In the genomic region with DNA sequence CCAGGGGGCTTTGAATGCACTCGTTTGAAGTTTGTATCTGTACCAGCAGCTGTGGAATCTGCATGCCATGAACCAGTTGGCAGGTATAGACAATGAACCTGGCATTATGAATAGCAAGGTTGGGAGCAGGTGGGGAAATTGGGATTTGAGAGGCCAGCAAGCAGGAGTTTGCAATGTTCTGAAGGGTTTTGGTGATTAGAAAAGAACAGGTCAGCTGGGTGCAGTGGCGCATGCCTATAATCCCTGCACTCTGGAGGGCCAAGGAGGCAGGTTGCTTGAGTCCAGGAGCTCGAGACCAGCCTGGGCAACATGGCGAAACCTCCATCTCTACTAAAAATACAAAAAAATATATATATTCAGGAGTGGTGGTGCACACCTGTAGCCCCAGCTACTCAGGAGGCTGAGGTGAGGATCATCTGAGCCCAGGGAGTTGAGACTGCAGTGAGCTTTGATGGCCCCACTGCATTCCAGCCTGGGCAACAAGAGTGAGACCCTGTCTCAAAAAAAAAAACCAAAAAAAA, we compare ENCODE assay signal across 9 cellular contexts.
A peak's percentile ranks its signal among the peaks of the same experiment; 100 is the strongest.
DNase-seq lines count a peak whose midpoint lies in the region; ATAC-seq and TF ChIP-seq lines count a peak whose summit lies in the region.
"Had no signal": no experiment of that assay in that cellular context is flagged by ENCODE, and none has a peak within 500 bp of the region (broad histone marks: within the 10 kb centered on the region; RNA-seq: fewer than 3 reads in every experiment).

No MANE protein-coding gene starts in this region.

- no peaks in the 10 kb centered on the region for H3K9me3 Mint-ChIP-seq in CD8-positive, alpha-beta T cell
- H3K9me3 Mint-ChIP-seq in endodermal cell (peaks cover 2% of the 10 kb centered on the region), osteocyte (ENCODE audit: unreplicated experiment) (no peaks in the 10 kb centered on the region)
- H3K9me3 Mint-ChIP-seq: GM23338 had no signal

- no peaks in the 10 kb centered on the region for H3F3A ChIP-seq in SU-DHL-6 (ENCODE audit: insufficient read depth)

- ATAC-seq in CD8-positive, alpha-beta T cell = no peak
- ATAC-seq in mucosa of descending colon = no peak

- H3K27ac Mint-ChIP-seq in CD8-positive, alpha-beta T cell = peak overlapping the region; percentile 99
- H3K27ac Mint-ChIP-seq in endodermal cell (peak overlapping the region; percentile 63), osteocyte (ENCODE audit: unreplicated experiment) (peak overlapping the region; percentile 99)

- H3K4me1 ChIP-seq in CD8-positive, alpha-beta T cell (ENCODE audit: insufficient read depth, low read length) = peaks cover 48% of the 10 kb centered on the region
- H3K4me1 ChIP-seq in endodermal cell (ENCODE audit: control insufficient read depth, insufficient read depth, low read length) (no peaks in the 10 kb centered on the region), mucosa of descending colon (ENCODE audit: low read depth) (peaks cover 8% of the 10 kb centered on the region)

- H3K9ac ChIP-seq in SU-DHL-6 (ENCODE audit: low read length) (no peak overlapping the region; the same call in 1 of the 2 replicates), endodermal cell (ENCODE audit: extremely low read depth, low read length, poor library complexity, severe bottlenecking) (no peak overlapping the region)

- intact Hi-C loops in CD8-positive, alpha-beta T cell (cut with DNase I, micrococcal nuclease) = loop anchor here (1.0 kb wide), 2 partner anchors 37 to 38 kb away; no protein-coding TSS in a partner anchor
- intact Hi-C loops in mucosa of descending colon (cut with DNase I, micrococcal nuclease) = no loop called here

- TF ChIP-seq CTCF in CD8-positive, alpha-beta T cell (IDR thresholded peaks at IDR 0.05) = no peak
- TF ChIP-seq CTCF in SU-DHL-6 (IDR thresholded peaks at IDR 0.05; ENCODE audit: insufficient read depth, low read length, poor library complexity, severe bottlenecking) (no peak), endodermal cell (conservative IDR thresholded peaks at IDR 0.05) (no peak), osteocyte (IDR thresholded peaks at IDR 0.05) (no peak), mucosa of descending colon (IDR thresholded peaks at IDR 0.05) (no peak)

- 0 out of 2 replicates have a peak, but pooled peaks cover 3% of the 10 kb centered on the region for H3K79me2 ChIP-seq in SU-DHL-6 (ENCODE audit: insufficient read depth, low read length)

- H3K4me1 Mint-ChIP-seq in CD8-positive, alpha-beta T cell (ENCODE audit: low read depth) = peaks cover 59% of the 10 kb centered on the region
- H3K4me1 Mint-ChIP-seq in endodermal cell (peaks cover 12% of the 10 kb centered on the region), osteocyte (ENCODE audit: unreplicated experiment) (peaks cover 39% of the 10 kb centered on the region)

- H3K27me3 Mint-ChIP-seq in CD8-positive, alpha-beta T cell (ENCODE audit: low read depth) = no peaks in the 10 kb centered on the region
- H3K27me3 Mint-ChIP-seq in endodermal cell (ENCODE audit: insufficient read depth) = peaks cover 25% of the 10 kb centered on the region
- H3K27me3 Mint-ChIP-seq in osteocyte (ENCODE audit: unreplicated experiment) = no peaks in the 10 kb centered on the region

- no peaks in the 10 kb centered on the region for H3K9me3 ChIP-seq in CD8-positive, alpha-beta T cell (ENCODE audit: low read length)
- H3K9me3 ChIP-seq in SU-DHL-6 (ENCODE audit: insufficient read depth, low read length) (no peaks in the 10 kb centered on the region), endodermal cell (ENCODE audit: control insufficient read depth, low read length) (no peaks in the 10 kb centered on the region), mucosa of descending colon (no peaks in the 10 kb centered on the region)

- H3K36me3 ChIP-seq in CD8-positive, alpha-beta T cell (ENCODE audit: insufficient read depth, low read length) = peaks cover 30% of the 10 kb centered on the region
- H3K36me3 ChIP-seq in SU-DHL-6 (ENCODE audit: low read length) (no peaks in the 10 kb centered on the region), endodermal cell (ENCODE audit: control insufficient read depth, insufficient read depth, low read length) (no peaks in the 10 kb centered on the region), mucosa of descending colon (ENCODE audit: low read depth) (no peaks in the 10 kb centered on the region)

- peaks cover 30% of the 10 kb centered on the region for H3K36me3 Mint-ChIP-seq in CD8-positive, alpha-beta T cell
- H3K36me3 Mint-ChIP-seq in endodermal cell (ENCODE audit: low read depth) = no peaks in the 10 kb centered on the region
- peaks cover 16% of the 10 kb centered on the region for H3K36me3 Mint-ChIP-seq in osteocyte (ENCODE audit: unreplicated experiment)

- no peaks in the 10 kb centered on the region for H4K20me1 ChIP-seq in SU-DHL-6 (ENCODE audit: low read depth, low read length)

- H3K9me2 ChIP-seq in SU-DHL-6 (replicated peaks; ENCODE audit: insufficient read depth, low read length) = no peaks in the 10 kb centered on the region

- POLR2A ChIA-PET in CD8-positive, alpha-beta T cell (lab: Charles Lee) = interaction anchor here (0.7 to 9.6 kb wide), 4 partner anchors 15 to 35 kb away, joined by 3 to 270 read pairs (median 8); no protein-coding TSS in a partner anchor

- H3K27me3 ChIP-seq in CD8-positive, alpha-beta T cell (ENCODE audit: insufficient read depth, low read length) = no peaks in the 10 kb centered on the region
- H3K27me3 ChIP-seq in SU-DHL-6 (ENCODE audit: low read length) (no peaks in the 10 kb centered on the region), endodermal cell (ENCODE audit: control insufficient read depth, insufficient read depth, low read length, poor library complexity, severe bottlenecking) (peaks cover 10% of the 10 kb centered on the region)

- peak in 1 of 7 experiments; percentile 12 for DNase-seq in CD8-positive, alpha-beta T cell
- DNase-seq in endodermal cell (peak; percentile 47), osteocyte (ENCODE audit: extremely low spot score, unreplicated experiment) (no peak), mucosa of descending colon (no peak), NCI-H748 (lab: John Stamatoyannopoulos, UW; ENCODE audit: unreplicated experiment) (no peak)
- no peak for DNase-seq in activated CD4-positive, CD25-positive, alpha-beta regulatory T cell (lab: John Stamatoyannopoulos, UW)
- DNase-seq in effector CD8-positive, alpha-beta T cell (lab: John Stamatoyannopoulos, UW) = no peak

- peak overlapping the region; percentile 71 for H3K4me3 Mint-ChIP-seq in CD8-positive, alpha-beta T cell
- H3K4me3 Mint-ChIP-seq in endodermal cell (no peak overlapping the region), osteocyte (ENCODE audit: unreplicated experiment) (peak overlapping the region; percentile 50)
- H3K4me3 Mint-ChIP-seq: GM23338 had no signal

- WGBS in endodermal cell (ENCODE audit: insufficient coverage in 1 of 2, insufficient read length in 1 of 2), 2 experiments = 85% methylated on average over 3 of the region's 4 CpGs; no CpG with 5 or more reads in 1 of the 2 experiments

- no peak overlapping the region for H2AFZ ChIP-seq in SU-DHL-6 (ENCODE audit: low read depth, low read length, severe bottlenecking)
- H2AFZ ChIP-seq: GM23338 had no signal

- H3K27ac ChIP-seq in CD8-positive, alpha-beta T cell (ENCODE audit: low read depth, low read length) = peak overlapping the region; percentile 100
- H3K27ac ChIP-seq in SU-DHL-6 (ENCODE audit: low read depth, low read length) (peak overlapping the region; percentile 79), endodermal cell (ENCODE audit: low read depth, low read length) (no peak overlapping the region)

- no peak overlapping the region for H3K4me3 ChIP-seq in CD8-positive, alpha-beta T cell (ENCODE audit: low read depth, low read length)
- H3K4me3 ChIP-seq in SU-DHL-6 (ENCODE audit: insufficient read depth, low read length, poor library complexity, severe bottlenecking) = peak overlapping the region; percentile 23
- no peak overlapping the region for H3K4me3 ChIP-seq in endodermal cell (ENCODE audit: low read length)
- H3K4me3 ChIP-seq in mucosa of descending colon = no peak overlapping the region
- H3K4me3 ChIP-seq: GM23338 had no signal

- H3K4me2 ChIP-seq in SU-DHL-6 (ENCODE audit: low read depth, low read length, poor library complexity, severe bottlenecking) = peak overlapping the region; percentile 62
- H3K4me2 ChIP-seq: GM23338 had no signal

- CTCF ChIA-PET in CD8-positive, alpha-beta T cell (lab: Charles Lee) = interaction anchor here (14.2 kb wide), 1 partner anchor 38 kb away, joined by 278 read pairs; no protein-coding TSS in a partner anchor

Comparison
In these comparisons a context has a peak if more than half of its experiments do, and no peak if none do; other contexts are left out.
1. intact Hi-C loops: an anchor here in CD8-positive, alpha-beta T cell (1.0 kb wide); none called in mucosa of descending colon.